25 cellular contexts compared by ENCODE assay signal in the genomic region with DNA sequence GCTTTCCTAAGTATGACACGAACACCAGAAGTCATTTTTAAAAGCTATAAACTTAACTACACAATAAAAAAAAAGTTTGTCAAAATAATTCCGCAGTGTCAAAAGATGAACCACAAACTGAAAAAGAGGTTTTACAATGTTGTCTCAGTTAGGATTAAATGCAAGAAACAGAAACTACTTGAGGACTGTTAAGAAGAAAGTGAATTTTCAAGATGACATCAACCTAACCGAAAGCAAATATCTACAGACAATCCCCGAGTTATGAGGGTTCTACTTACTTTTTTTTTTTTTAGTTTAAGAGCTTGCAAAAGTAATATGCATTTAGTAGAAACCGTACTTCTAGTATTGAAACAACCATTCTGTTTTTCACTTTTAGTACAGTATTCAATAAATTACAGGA.
DNase-seq lines count a peak whose midpoint lies in the region; ATAC-seq and TF ChIP-seq lines count a peak whose summit lies in the region.
"Had no signal": no experiment of that assay in that cellular context is flagged by ENCODE, and none has a peak within 500 bp of the region (broad histone marks: within the 10 kb centered on the region; RNA-seq: fewer than 3 reads in every experiment).

No MANE protein-coding gene starts in this region.

- H3K27me3 ChIP-seq in adrenal gland, result no peaks in the 10 kb centered on the region
- H3K27me3 ChIP-seq: brain microvascular endothelial cell, esophagus muscularis mucosa, ovary had no signal

- H3K36me3 Mint-ChIP-seq in activated naive CD4-positive, alpha-beta T cell treated with anti-CD3 and anti-CD28 coated beads, Interleukin-2, amount 10 ng/mL, durations not matched to agents 7 days and 5 days, result no peaks in the 10 kb centered on the region
- H3K36me3 Mint-ChIP-seq: activated naive CD8-positive, alpha-beta T cell treated with anti-CD3 and anti-CD28 coated beads for 36 hours; naive B cell had no signal

- H3K4me3 Mint-ChIP-seq in activated naive CD4-positive, alpha-beta T cell treated with anti-CD3 and anti-CD28 coated beads, Interleukin-2, amount 10 ng/mL, durations not matched to agents 7 days and 5 days, result no peak overlapping the region
- H3K4me3 Mint-ChIP-seq: activated naive CD8-positive, alpha-beta T cell treated with anti-CD3 and anti-CD28 coated beads for 36 hours; CD4-positive, alpha-beta T cell; naive B cell had no signal

- H3K4me3 ChIP-seq in GM12865 (ENCODE audit: low read depth, low read length), result no peak overlapping the region
- no peak overlapping the region for H3K4me3 ChIP-seq in adrenal gland
- H3K4me3 ChIP-seq: dorsolateral prefrontal cortex, esophagus muscularis mucosa, lower lobe of right lung, ovary had no signal

- DNase-seq in GM12865 (ENCODE audit: low read depth) (peak; percentile 41), adrenal gland (no peak), dedifferentiated amniotic fluid mesenchymal stem cell (ENCODE audit: extremely low spot score) (no peak), midbrain (lab: John Stamatoyannopoulos, UW) (no peak)
- no peak for DNase-seq in activated naive CD4-positive, alpha-beta T cell treated with anti-CD3 and anti-CD28 coated beads, Interleukin-2, amount 10 ng/mL, durations not matched to agents 7 days and 5 days
- DNase-seq: activated CD4-positive, alpha-beta T cell treated with anti-CD3 and anti-CD28 coated beads, Interleukin-2, amount 50 U/mL, for 1 hour; activated naive CD8-positive, alpha-beta T cell treated with anti-CD3 and anti-CD28 coated beads for 36 hours; activated T-cell treated with anti-CD3 and anti-CD28 coated beads for 4 hours; brain microvascular endothelial cell; CD4-positive, alpha-beta T cell; dorsolateral prefrontal cortex; glutamatergic neuron; lower lobe of right lung; naive B cell; NCI-H2029 treated with DMSO at 0.1 percent for 48 hours; ovary; SK-N-SH; stimulated activated CD4-positive, alpha-beta T cell treated with anti-CD3 and anti-CD28 coated beads, Interleukin-4, amount 100 ng/mL, for 1 hour; stimulated activated CD8-positive, alpha-beta memory T cell treated with anti-CD3 and anti-CD28 coated beads, Interleukin-4, amount 100 ng/mL, for 48 hours had no signal

- CTCF ChIA-PET in activated naive CD4-positive, alpha-beta T cell treated with anti-CD3 and anti-CD28 coated beads, Interleukin-2, amount 10 ng/mL, durations not matched to agents 7 days and 5 days (lab: Charles Lee), result no interaction called here

- no peaks in the 10 kb centered on the region for H3K27me3 Mint-ChIP-seq in activated naive CD4-positive, alpha-beta T cell treated with anti-CD3 and anti-CD28 coated beads, Interleukin-2, amount 10 ng/mL, durations not matched to agents 7 days and 5 days
- H3K27me3 Mint-ChIP-seq: activated naive CD8-positive, alpha-beta T cell treated with anti-CD3 and anti-CD28 coated beads for 36 hours; CD4-positive, alpha-beta T cell had no signal

- no peaks in the 10 kb centered on the region for H3K4me1 Mint-ChIP-seq in activated naive CD4-positive, alpha-beta T cell treated with anti-CD3 and anti-CD28 coated beads, Interleukin-2, amount 10 ng/mL, durations not matched to agents 7 days and 5 days
- H3K4me1 Mint-ChIP-seq: activated naive CD8-positive, alpha-beta T cell treated with anti-CD3 and anti-CD28 coated beads for 36 hours; naive B cell had no signal

- H3K36me3 ChIP-seq in adrenal gland (replicated peaks in 1 of 2), result no peaks in the 10 kb centered on the region
- H3K36me3 ChIP-seq: brain microvascular endothelial cell, esophagus muscularis mucosa, lower lobe of right lung, ovary had no signal

- TF ChIP-seq CTCF in GM12865 (IDR thresholded peaks at IDR 0.05; ENCODE audit: insufficient read depth, low read depth, low read length, missing control alignments) (no peak), adrenal gland (IDR thresholded peaks at IDR 0.05) (no peak)

- no peaks in the 10 kb centered on the region for H3K4me1 ChIP-seq in adrenal gland (replicated peaks in 1 of 2)
- H3K4me1 ChIP-seq: esophagus muscularis mucosa, lower lobe of right lung had no signal

- H3K27ac ChIP-seq in adrenal gland, result no peak overlapping the region
- H3K27ac ChIP-seq: brain microvascular endothelial cell, dorsolateral prefrontal cortex, esophagus muscularis mucosa, lower lobe of right lung, ovary had no signal

- no peak overlapping the region for H3K27ac Mint-ChIP-seq in activated naive CD4-positive, alpha-beta T cell treated with anti-CD3 and anti-CD28 coated beads, Interleukin-2, amount 10 ng/mL, durations not matched to agents 7 days and 5 days
- H3K27ac Mint-ChIP-seq: activated naive CD8-positive, alpha-beta T cell treated with anti-CD3 and anti-CD28 coated beads for 36 hours; CD4-positive, alpha-beta T cell; naive B cell had no signal

- peak; percentile 90 for ATAC-seq in GM19351 (IDR thresholded peaks at IDR 0.05; ENCODE audit: unreplicated experiment)
- peak; percentile 93 for ATAC-seq in HG02610 (IDR thresholded peaks at IDR 0.05; ENCODE audit: unreplicated experiment)
- peak; percentile 62 for ATAC-seq in HG03460 (IDR thresholded peaks at IDR 0.05; ENCODE audit: unreplicated experiment)
- ATAC-seq: HCT116, lower lobe of right lung, Panc1 had no signal

- intact Hi-C loops in adrenal gland (cut with DNase I), result no loop called here

- no peak for TF ChIP-seq POLR2A in adrenal gland (IDR thresholded peaks at IDR 0.05)

- peaks cover 0 to 8% (median 0%) of the 10 kb centered on the region in 3 donors for H3K9me3 ChIP-seq in adrenal gland (replicated peaks in 1 of 3)
- H3K9me3 ChIP-seq: esophagus muscularis mucosa, lower lobe of right lung, ovary, SK-N-SH had no signal

- no peaks in the 10 kb centered on the region for H3K9me3 Mint-ChIP-seq in activated naive CD4-positive, alpha-beta T cell treated with anti-CD3 and anti-CD28 coated beads, Interleukin-2, amount 10 ng/mL, durations not matched to agents 7 days and 5 days
- H3K9me3 Mint-ChIP-seq: activated naive CD8-positive, alpha-beta T cell treated with anti-CD3 and anti-CD28 coated beads for 36 hours; CD4-positive, alpha-beta T cell; naive B cell had no signal

- 84 to 88% (median 88%) methylated on average over 5 of the region's 5 CpGs for WGBS in adrenal gland, 4 donors
